Comparison of ENCODE assay signal across 26 cellular contexts in genomic region chr6:104795363-104795762, GRCh38.
DNase-seq lines count a peak whose midpoint lies in the region; ATAC-seq, FAIRE-seq and TF ChIP-seq lines count a peak whose summit lies in the region.
"Had no signal": no experiment of that assay in that cellular context is flagged by ENCODE, and none has a peak within 500 bp of the region (broad histone marks: within the 10 kb centered on the region; RNA-seq: fewer than 3 reads in every experiment).

No MANE protein-coding gene starts in this region.

- H2AFZ ChIP-seq in hepatocyte = no peak overlapping the region
- H2AFZ ChIP-seq: GM23338 had no signal

- H3K9me2 ChIP-seq in hepatocyte (replicated peaks; ENCODE audit: insufficient read depth) = no peaks in the 10 kb centered on the region

- no peaks in the 10 kb centered on the region for H3K27me3 ChIP-seq in hepatocyte
- H3K27me3 ChIP-seq in small intestine (ENCODE audit: control insufficient read depth in 2 of 2, insufficient read depth in 2 of 2, low read length in 2 of 2) = no peaks in the 10 kb centered on the region
- H3K27me3 ChIP-seq: adrenal gland, heart right ventricle, ovary, upper lobe of right lung had no signal

- H3K4me1 ChIP-seq in hepatocyte (ENCODE audit: insufficient read depth) (no peaks in the 10 kb centered on the region), small intestine (ENCODE audit: control insufficient read depth in 2 of 2, insufficient read depth in 1 of 2, low read depth in 1 of 2, low read length in 1 of 2) (no peaks in the 10 kb centered on the region)
- H3K4me1 ChIP-seq: adrenal gland, heart right ventricle, upper lobe of right lung had no signal

- H3K4me3 ChIP-seq in hepatocyte (no peak overlapping the region), small intestine (ENCODE audit: low read depth in 1 of 2, low read length in 2 of 2) (no peak overlapping the region)
- H3K4me3 ChIP-seq: adrenal gland, GM23338, heart right ventricle, ovary, upper lobe of right lung had no signal

- 81% methylated on average over 3 of the region's 3 CpGs for WGBS in hepatocyte (ENCODE audit: low lambda C conversion rate, missing lambda C conversion rate)
- 22 to 66% (median 37%) methylated on average over 3 of the region's 3 CpGs for WGBS in small intestine, 3 donors

- H3K79me2 ChIP-seq in hepatocyte = no peaks in the 10 kb centered on the region

- no peak for TF ChIP-seq CTCF in hepatocyte (IDR thresholded peaks at IDR 0.05; ENCODE audit: poor library complexity)

- ATAC-seq in GM19467 (IDR thresholded peaks at IDR 0.05; ENCODE audit: unreplicated experiment) = no peak
- ATAC-seq: activated CD4-positive, alpha-beta T cell treated with anti-CD3 and anti-CD28 coated beads for 36 hours; activated CD8-positive, alpha-beta T cell treated with anti-CD3 and anti-CD28 coated beads, Interleukin-2, amount 10 ng/mL, durations not matched to agents 7 days and 5 days; GM23338; heart right ventricle; Panc1; upper lobe of right lung had no signal

- H3K36me3 ChIP-seq in hepatocyte (replicated peaks; ENCODE audit: insufficient read depth, low read depth) (no peaks in the 10 kb centered on the region), small intestine (ENCODE audit: control insufficient read depth in 2 of 2, insufficient read depth in 2 of 2, low read length in 2 of 2) (no peaks in the 10 kb centered on the region)
- H3K36me3 ChIP-seq: adrenal gland, ovary had no signal

- H3K27ac ChIP-seq in hepatocyte (no peak overlapping the region), small intestine (ENCODE audit: low read depth in 1 of 2, low read length in 1 of 2) (no peak overlapping the region)
- H3K27ac ChIP-seq: adrenal gland, heart right ventricle, ovary, upper lobe of right lung had no signal

- no peaks in the 10 kb centered on the region for H3K9me3 ChIP-seq in hepatocyte (ENCODE audit: low read depth)
- H3K9me3 ChIP-seq in small intestine (ENCODE audit: control insufficient read depth, low read depth) = no peaks in the 10 kb centered on the region
- H3K9me3 ChIP-seq: adrenal gland, heart right ventricle, ovary, upper lobe of right lung had no signal

- no peaks in the 10 kb centered on the region for H4K20me1 ChIP-seq in hepatocyte (ENCODE audit: insufficient read depth, poor library complexity, severe bottlenecking)

- DNase-seq in NCI-H510A treated with DMSO at 0.1 percent for 48 hours (lab: John Stamatoyannopoulos, UW) (peak; percentile 30), NCI-H510A (lab: John Stamatoyannopoulos, UW) (no peak), NCI-H2029 (lab: John Stamatoyannopoulos, UW) (peak; percentile 7), hepatocyte (ENCODE audit: low spot score) (peak; percentile 28), small intestine (peak; percentile 76), NCI-H2196 (lab: John Stamatoyannopoulos, UW; ENCODE audit: unreplicated experiment) (no peak)
- no peak for DNase-seq in central memory CD4-positive, alpha-beta T cell
- DNase-seq: activated CD4-positive, alpha-beta T cell treated with anti-CD3 and anti-CD28 coated beads for 36 hours; activated CD8-positive, alpha-beta T cell treated with anti-CD3 and anti-CD28 coated beads, Interleukin-2, amount 10 ng/mL, durations not matched to agents 7 days and 5 days; activated naive CD4-positive, alpha-beta T cell treated with anti-CD3 and anti-CD28 coated beads, Interleukin-2, amount 10 ng/mL, durations not matched to agents 7 days and 5 days; adrenal gland; CD4-positive, CD25-positive, alpha-beta regulatory T cell; heart right ventricle; HFFc6; KG1; NCI-H1436; NCI-H2171 treated with DMSO at 0.1 percent for 48 hours; NCI-H526; nephron progenitor cell; ovary; SIG-M5; stimulated activated naive CD4-positive, alpha-beta T cell treated with Interleukin-2 at 50 U/mL for 16 hours; upper lobe of right lung had no signal

- no peak overlapping the region for H3K4me2 ChIP-seq in hepatocyte
- H3K4me2 ChIP-seq: GM23338 had no signal

- no peak for FAIRE-seq in small intestine (lab: Jason Lieb, UNC)

Comparison
In these comparisons a context has a peak if more than half of its experiments do, and no peak if none do; other contexts are left out.
1. DNase-seq: peak in NCI-H510A treated with DMSO at 0.1 percent for 48 hours (single experiment), NCI-H2029 (single experiment), hepatocyte (single experiment) and small intestine (single experiment); none in NCI-H510A (single experiment), central memory CD4-positive, alpha-beta T cell (single experiment) and NCI-H2196 (single experiment).